In the genomic region with DNA sequence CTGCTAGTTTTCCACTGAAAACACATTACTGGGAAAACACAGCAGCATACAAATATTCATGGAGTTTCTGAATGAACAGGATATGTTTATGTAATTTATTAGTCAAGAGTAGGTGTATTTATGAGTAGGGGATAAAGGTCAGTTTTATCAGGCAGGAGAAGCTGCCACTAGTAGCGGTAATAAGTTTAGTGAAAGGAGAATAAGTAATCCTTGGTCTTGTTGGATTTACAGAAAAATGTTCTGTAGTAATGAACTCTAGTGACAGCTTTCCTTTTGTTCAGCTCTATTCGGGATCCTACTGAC, we compare ENCODE assay signal across 8 cellular contexts. TPM values are rescaled to one million over a fixed set of nuclear protein-coding genes. Genes with fewer than 3 reads are reported as not detected.
DNase-seq lines count a peak whose midpoint lies in the region; ATAC-seq and TF ChIP-seq lines count a peak whose summit lies in the region.

No MANE protein-coding gene starts in this region.

- H3K4me2 ChIP-seq in Loucy (ENCODE audit: low read depth, low read length, poor library complexity, severe bottlenecking), result peak overlapping the region; percentile 84

- peak overlapping the region; percentile 95 for H3K4me3 ChIP-seq in Loucy (ENCODE audit: low read length, poor library complexity, severe bottlenecking)

- POLR2A ChIA-PET in CD4-positive, alpha-beta T cell (lab: Charles Lee), result interaction anchor here (1.2 kb wide), 1 partner anchor 465 kb away, joined by 3 read pairs; a partner anchor contains a TSS

- DNase-seq in CD4-positive, alpha-beta T cell, result no peak
- DNase-seq in cerebellum (ENCODE audit: low spot score), result no peak

- no peak for TF ChIP-seq CTCF in CD4-positive, alpha-beta T cell (IDR thresholded peaks at IDR 0.05)
- no peak for TF ChIP-seq CTCF in Loucy (conservative IDR thresholded peaks at IDR 0.05; ENCODE audit: low read length)
- no peak for TF ChIP-seq CTCF in nephron (IDR thresholded peaks at IDR 0.05; ENCODE audit: unreplicated experiment in 3 of 3)

- H3K9me3 Mint-ChIP-seq in CD4-positive, alpha-beta T cell, result no peaks in the 10 kb centered on the region
- H3K9me3 Mint-ChIP-seq in dendritic cell treated with granulocyte-macrophage colony-stimulating factor and Interleukin-4, amounts not matched to agents 40 ng/mL and 50 ng/mL, for 4 days, result no peaks in the 10 kb centered on the region
- H3K9me3 Mint-ChIP-seq in nephron, result no peaks in the 10 kb centered on the region

- H3K4me1 Mint-ChIP-seq in CD4-positive, alpha-beta T cell (ENCODE audit: low read depth), result peaks cover 25% of the 10 kb centered on the region
- H3K4me1 Mint-ChIP-seq in dendritic cell treated with granulocyte-macrophage colony-stimulating factor and Interleukin-4, amounts not matched to agents 40 ng/mL and 50 ng/mL, for 4 days (ENCODE audit: low read depth), result peaks cover 52% of the 10 kb centered on the region
- H3K4me1 Mint-ChIP-seq in nephron, result peaks cover 42% of the 10 kb centered on the region

- H4K20me1 ChIP-seq in Loucy (ENCODE audit: insufficient read depth, low read length, poor library complexity, severe bottlenecking), result peaks cover 8% of the 10 kb centered on the region

- H3K36me3 ChIP-seq in Loucy (ENCODE audit: insufficient read depth, low read length), result no peaks in the 10 kb centered on the region

- no peaks in the 10 kb centered on the region for H3K27me3 ChIP-seq in CD4-positive, alpha-beta T cell (ENCODE audit: control insufficient read depth, insufficient read depth, low read length)
- H3K27me3 ChIP-seq in Loucy (ENCODE audit: insufficient read depth, low read length, poor library complexity, severe bottlenecking), result no peaks in the 10 kb centered on the region

- H3K27me3 Mint-ChIP-seq in CD4-positive, alpha-beta T cell, result no peaks in the 10 kb centered on the region
- H3K27me3 Mint-ChIP-seq in dendritic cell treated with granulocyte-macrophage colony-stimulating factor and Interleukin-4, amounts not matched to agents 40 ng/mL and 50 ng/mL, for 4 days, result peaks cover 1% of the 10 kb centered on the region
- H3K27me3 Mint-ChIP-seq in nephron (ENCODE audit: low read depth), result peaks cover 4% of the 10 kb centered on the region

- H3K9me2 ChIP-seq in Loucy (replicated peaks; ENCODE audit: low read depth, low read length), result no peaks in the 10 kb centered on the region

- ATAC-seq in CD4-positive, alpha-beta T cell (ENCODE audit: poor library complexity), result no peak
- ATAC-seq in GM18519 (IDR thresholded peaks at IDR 0.05; ENCODE audit: low FRiP score, unreplicated experiment) (no peak), GM21619 (IDR thresholded peaks at IDR 0.05; ENCODE audit: unreplicated experiment) (no peak), GM19455 (IDR thresholded peaks at IDR 0.05; ENCODE audit: unreplicated experiment) (no peak)

- no peak overlapping the region for H3K27ac ChIP-seq in CD4-positive, alpha-beta T cell (ENCODE audit: low read depth, low read length)

- H3K27ac Mint-ChIP-seq in CD4-positive, alpha-beta T cell, result no peak overlapping the region
- no peak overlapping the region for H3K27ac Mint-ChIP-seq in dendritic cell treated with granulocyte-macrophage colony-stimulating factor and Interleukin-4, amounts not matched to agents 40 ng/mL and 50 ng/mL, for 4 days
- H3K27ac Mint-ChIP-seq in nephron, result peak overlapping the region; percentile 73 to 88 (median 88)

- no peaks in the 10 kb centered on the region for H3K9me3 ChIP-seq in CD4-positive, alpha-beta T cell (ENCODE audit: control insufficient read depth, low read length)
- no peaks in the 10 kb centered on the region for H3K9me3 ChIP-seq in Loucy (ENCODE audit: insufficient read depth, low read depth, low read length)

- intact Hi-C loops in CD4-positive, alpha-beta T cell (cut with DNase I, micrococcal nuclease), result loop anchor here in 1 of 2 experiments (2.0 to 10.0 kb wide), 3 partner anchors 54 to 600 kb away; a partner anchor contains a TSS
- intact Hi-C loops in dendritic cell treated with granulocyte-macrophage colony-stimulating factor and Interleukin-4, amounts not matched to agents 40 ng/mL and 50 ng/mL, for 4 days (cut with micrococcal nuclease), result loop anchor here (5.0 kb wide), 1 partner anchor 52 kb away; a partner anchor contains a TSS

- CTCF ChIA-PET in CD4-positive, alpha-beta T cell (lab: Charles Lee), result no interaction called here

- H3F3A ChIP-seq in Loucy (ENCODE audit: low read depth), result no peaks in the 10 kb centered on the region

- peak overlapping the region; percentile 91 for H3K4me3 Mint-ChIP-seq in CD4-positive, alpha-beta T cell
- H3K4me3 Mint-ChIP-seq in dendritic cell treated with granulocyte-macrophage colony-stimulating factor and Interleukin-4, amounts not matched to agents 40 ng/mL and 50 ng/mL, for 4 days, result peak overlapping the region; percentile 82
- peak overlapping the region; percentile 94 to 99 (median 99) for H3K4me3 Mint-ChIP-seq in nephron

- 0 out of 2 replicates have a peak overlapping the region, but pooled peaks have one; percentile 83 for H2AFZ ChIP-seq in Loucy (ENCODE audit: low read length)

- H3K79me2 ChIP-seq in Loucy (ENCODE audit: insufficient read depth, low read length), result peaks cover 36% of the 10 kb centered on the region

- peaks cover 46% of the 10 kb centered on the region for H3K4me1 ChIP-seq in Loucy (ENCODE audit: insufficient read depth, low read length, poor library complexity, severe bottlenecking)

- peak overlapping the region; percentile 77 for H3K9ac ChIP-seq in Loucy (ENCODE audit: low read depth, low read length, poor library complexity, severe bottlenecking)

- H3K36me3 Mint-ChIP-seq in CD4-positive, alpha-beta T cell (ENCODE audit: low read depth), result peaks cover 4% of the 10 kb centered on the region
- peaks cover 32% of the 10 kb centered on the region for H3K36me3 Mint-ChIP-seq in dendritic cell treated with granulocyte-macrophage colony-stimulating factor and Interleukin-4, amounts not matched to agents 40 ng/mL and 50 ng/mL, for 4 days (ENCODE audit: low read depth)
- H3K36me3 Mint-ChIP-seq in nephron (ENCODE audit: low read depth), result peaks cover 16% of the 10 kb centered on the region

RNA-seq across cellular contexts. Expression of a gene that starts 1.2 kb away (rescaled TPM):
- total RNA-seq in CD4-positive, alpha-beta T cell, result 1 to 10 TPM; 5.7 to 6.5 TPM
- 50.4 TPM for total RNA-seq in cerebellum

RNA-seq across cellular contexts. Expression of a gene that starts 54.2 kb away (rescaled TPM):
- total RNA-seq in CD4-positive, alpha-beta T cell, result 1 to 10 TPM; 6.0 to 6.6 TPM
- 9.4 TPM for total RNA-seq in cerebellum

Comparison
In these comparisons a context has a peak if more than half of its experiments do, and no peak if none do; other contexts are left out.
1. H3K27ac Mint-ChIP-seq: peak in nephron (3 of 3); none in CD4-positive, alpha-beta T cell (single experiment) and dendritic cell treated with granulocyte-macrophage colony-stimulating factor and Interleukin-4, amounts not matched to agents 40 ng/mL and 50 ng/mL, for 4 days (single experiment).
2. Peak in every context shown above with its lines, with median percentiles within 50 percentile points of each other: H3K4me3 Mint-ChIP-seq.